ENCODE assay signal across 10 cellular contexts in genomic region chr3:120780977-120781376, GRCh38. TPM values are rescaled to one million over a fixed set of nuclear protein-coding genes. Genes with fewer than 3 reads are reported as not detected.
DNase-seq lines count a peak whose midpoint lies in the region; ATAC-seq, FAIRE-seq and TF ChIP-seq lines count a peak whose summit lies in the region.
"Had no signal": no experiment of that assay in that cellular context is flagged by ENCODE, and none has a peak within 500 bp of the region (broad histone marks: within the 10 kb centered on the region; RNA-seq: fewer than 3 reads in every experiment).

No MANE protein-coding gene starts in this region.

- POLR2A ChIA-PET in A549 (lab: Yijun Ruan, JAX): interaction anchor here (0.6 to 1.1 kb wide), 2 partner anchors 31 to 185 kb away, joined by 3 read pairs; partner anchors contain the start of gene NDUFB4

- no peak for TF ChIP-seq RAD21 in A549 (conservative IDR thresholded peaks at IDR 0.05 in 1 of 2, IDR thresholded peaks at IDR 0.05 in 1 of 2)

- H3K27me3 ChIP-seq in brain microvascular endothelial cell (replicated peaks): no peaks in the 10 kb centered on the region
- H3K27me3 ChIP-seq: BLaER1 treated with 17β-estradiol and CSF1 and Interleukin-3, amounts not matched to agents 10 nM and 100 nM had no signal

- H3K36me3 ChIP-seq in brain microvascular endothelial cell (replicated peaks): no peaks in the 10 kb centered on the region

- no peak for TF ChIP-seq POLR2A in A549 (IDR thresholded peaks at IDR 0.05; ENCODE audit: low read length)

- no peak overlapping the region for H3K4me3 ChIP-seq in A549
- H3K4me3 ChIP-seq in brain microvascular endothelial cell (ENCODE audit: low read depth, low read length): peak overlapping the region; percentile 9
- H3K4me3 ChIP-seq: BLaER1 treated with 17β-estradiol and CSF1 and Interleukin-3, amounts not matched to agents 10 nM and 100 nM had no signal

- 39% methylated on average over 13 of the region's 13 CpGs for WGBS in A549 (ENCODE audit: missing lambda C conversion rate)

- ATAC-seq in A549: peak; percentile 96 to 98
- ATAC-seq in GM19452 (IDR thresholded peaks at IDR 0.05; ENCODE audit: unreplicated experiment): peak; percentile 91
- ATAC-seq in HG03196 (IDR thresholded peaks at IDR 0.05; ENCODE audit: unreplicated experiment): peak; percentile 93

- FAIRE-seq in A549 (lab: Jason Lieb, UNC): no peak
- FAIRE-seq: TTC549 had no signal

- TF ChIP-seq CTCF in A549 (IDR thresholded peaks at IDR 0.05): no peak
- no peak for TF ChIP-seq CTCF in brain microvascular endothelial cell (IDR thresholded peaks at IDR 0.05; ENCODE audit: low read depth, low read length, missing control alignments)

- CTCF ChIA-PET in A549 (lab: Yijun Ruan, JAX): interaction anchor here (1.0 to 2.1 kb wide), 4 partner anchors 10 to 158 kb away, joined by 3 to 10 read pairs (median 4); no protein-coding TSS in a partner anchor

- H3K4me1 ChIP-seq in A549: peaks cover 13% of the 10 kb centered on the region
- H3K4me1 ChIP-seq: BLaER1 treated with 17β-estradiol and CSF1 and Interleukin-3, amounts not matched to agents 10 nM and 100 nM had no signal

- H3K27ac ChIP-seq in A549 (peak overlapping the region; percentile 33 to 36; a peak in 3 of 6 replicates), brain microvascular endothelial cell (peak overlapping the region; percentile 47)
- H3K27ac ChIP-seq: BLaER1 treated with 17β-estradiol and CSF1 and Interleukin-3, amounts not matched to agents 10 nM and 100 nM had no signal

- H3K9me3 ChIP-seq in A549: no peaks in the 10 kb centered on the region
- H3K9me3 ChIP-seq: BLaER1 treated with 17β-estradiol and CSF1 and Interleukin-3, amounts not matched to agents 10 nM and 100 nM had no signal

- peak; percentile 31 to 48 for DNase-seq in A549 (ENCODE audit: low read depth in 1 of 2, low spot score in 1 of 2)
- peak; percentile 94 for DNase-seq in brain microvascular endothelial cell
- no peak for DNase-seq in stimulated activated CD4-positive, alpha-beta T cell treated with anti-CD3 and anti-CD28 coated beads, Interleukin-2, amount 100 ng/mL, for 24 hours
- DNase-seq in GM19240 (ENCODE audit: insufficient read length, low spot score): no peak
- DNase-seq in NCI-H446 (lab: John Stamatoyannopoulos, UW): no peak
- no peak for DNase-seq in NCI-H226

- TF ChIP-seq EP300 in A549 (IDR thresholded peaks at IDR 0.05): no peak

- in situ Hi-C loops in brain microvascular endothelial cell (cut with HindIII; ENCODE audit: low pct_ligation_motif_present, low sequenced_read_pairs): no loop called here

- H3K4me2 ChIP-seq in A549: peak overlapping the region; percentile 32
- H3K4me2 ChIP-seq: BLaER1 treated with 17β-estradiol and CSF1 and Interleukin-3, amounts not matched to agents 10 nM and 100 nM had no signal

TF ChIP-seq in A549, 52 proteins besides CTCF, POLR2A, EP300 and RAD21:
- TF ChIP-seq JUN (IDR thresholded peaks at IDR 0.05) (no peak), JUNB (IDR thresholded peaks at IDR 0.05) (peak; percentile 54), ATOH8 (CRISPR knock-in tag; IDR thresholded peaks at IDR 0.05; ENCODE audit: low read depth) (peak; percentile 69; the same call in 1 of the 2 replicates), FOSL2 (IDR thresholded peaks at IDR 0.05) (peak; percentile 68), FOSL2 (CRISPR knock-in tag; IDR thresholded peaks at IDR 0.05) (peak; percentile 87), NR3C1 (IDR thresholded peaks at IDR 0.05) (no peak)
- TF ChIP-seq, protein P1, sequence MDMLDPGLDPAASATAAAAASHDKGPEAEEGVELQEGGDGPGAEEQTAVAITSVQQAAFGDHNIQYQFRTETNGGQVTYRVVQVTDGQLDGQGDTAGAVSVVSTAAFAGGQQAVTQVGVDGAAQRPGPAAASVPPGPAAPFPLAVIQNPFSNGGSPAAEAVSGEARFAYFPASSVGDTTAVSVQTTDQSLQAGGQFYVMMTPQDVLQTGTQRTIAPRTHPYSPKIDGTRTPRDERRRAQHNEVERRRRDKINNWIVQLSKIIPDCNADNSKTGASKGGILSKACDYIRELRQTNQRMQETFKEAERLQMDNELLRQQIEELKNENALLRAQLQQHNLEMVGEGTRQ (IDR thresholded peaks at IDR 0.05): 0 out of 2 replicates have a peak, but pooled peaks have one; percentile 5

RNA-seq across cellular contexts. Expression of gene GTF2E1, which starts 38.4 kb away (rescaled TPM):
- polyA plus RNA-seq in A549 (2011; rRNA removed) (20.0 and 26.8 TPM in 2 replicates), A549 (2017; fragmentation: RNase III; extraction: RNeasy Plus Mini Kit Qiagen cat#74134 plus additional on column Dnase treatment) (16.4 to 19.7 TPM (median 18.6 TPM) in 3 replicates)
- 8.2 and 8.5 TPM in 2 replicates for polyA plus RNA-seq in A549 (2012; cell fraction: cytosol; rRNA removed)
- polyA plus RNA-seq in A549 (2012; cell fraction: nucleus; rRNA removed): 4.9 and 7.4 TPM in 2 replicates
- 30.5 and 31.9 TPM in 2 replicates for polyA minus RNA-seq in A549 (2011; rRNA and poly(A)+ RNA removed)

RNA-seq across cellular contexts. Expression of gene RABL3, which starts 38.7 kb away (rescaled TPM):
- polyA plus RNA-seq in A549 (2011; rRNA removed) (14.0 and 17.6 TPM in 2 replicates), A549 (2017; fragmentation: RNase III; extraction: RNeasy Plus Mini Kit Qiagen cat#74134 plus additional on column Dnase treatment) (28.2 to 31.7 TPM (median 29.0 TPM) in 3 replicates)
- 2.4 and 2.7 TPM in 2 replicates for polyA plus RNA-seq in A549 (2012; cell fraction: cytosol; rRNA removed)
- polyA plus RNA-seq in A549 (2012; cell fraction: nucleus; rRNA removed): 0.94 and 1.8 TPM in 2 replicates
- polyA minus RNA-seq in A549 (2011; rRNA and poly(A)+ RNA removed): 3.8 and 5.8 TPM in 2 replicates

Comparison
In these comparisons a context has a peak if more than half of its experiments do, and no peak if none do; other contexts are left out.
1. DNase-seq: peak in A549 (2 of 2) and brain microvascular endothelial cell (single experiment); none in stimulated activated CD4-positive, alpha-beta T cell treated with anti-CD3 and anti-CD28 coated beads, Interleukin-2, amount 100 ng/mL, for 24 hours (0 of 2), GM19240 (single experiment), NCI-H446 (0 of 2) and NCI-H226 (single experiment).
2. Peak in every context shown above with its lines, with median percentiles within 50 percentile points of each other: ATAC-seq.